ENCODE assay signal across 16 cellular contexts in the genomic region with DNA sequence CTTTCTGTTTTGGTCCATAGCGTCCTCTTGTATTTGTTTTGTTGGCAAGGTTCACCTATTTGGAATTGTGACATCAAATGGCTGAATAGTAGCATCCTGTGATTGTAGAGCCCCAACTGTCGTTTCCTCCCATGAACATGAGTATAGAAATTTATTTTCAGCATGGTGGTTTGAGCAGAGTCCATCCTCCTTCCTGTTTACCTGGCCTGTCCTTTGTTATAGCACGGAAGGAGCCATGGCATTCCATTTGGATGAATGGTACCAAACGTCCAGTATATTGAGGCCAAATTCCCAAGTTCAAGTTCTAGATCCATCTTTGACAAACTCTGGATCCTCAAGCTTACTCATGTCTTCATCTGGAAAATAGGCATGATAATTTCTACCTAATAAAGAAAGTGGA.
"Had no signal": no experiment of that assay in that cellular context is flagged by ENCODE, and none has a peak within 500 bp of the region (broad histone marks: within the 10 kb centered on the region; RNA-seq: fewer than 3 reads in every experiment).

No MANE protein-coding gene starts in this region.

- H3K27me3 Mint-ChIP-seq: naive B cell had no signal

- H3K9me3 ChIP-seq: lower lobe of right lung, neutrophil, upper lobe of right lung had no signal

- ATAC-seq: lower lobe of right lung; stimulated activated naive CD8-positive, alpha-beta T cell treated with anti-CD3 and anti-CD28 coated beads, Interleukin-15, Interleukin-2, amounts not matched to agents 100 U/mL and 50 U/mL, for 24 hours; upper lobe of right lung had no signal

- H3K4me3 ChIP-seq: dorsolateral prefrontal cortex, lower lobe of right lung, upper lobe of right lung had no signal

- H3K27me3 ChIP-seq: dorsolateral prefrontal cortex, neutrophil, upper lobe of right lung had no signal

- H3K27ac ChIP-seq: lower lobe of right lung, neutrophil, upper lobe of right lung had no signal

- H3K4me1 ChIP-seq: lower lobe of right lung, upper lobe of right lung had no signal

- H3K27ac Mint-ChIP-seq: naive B cell; progenitor cell of endocrine pancreas; T-helper 2 cell treated with Interferon-gamma antibody and Interleukin-4, amounts not matched to agents 5 μg/mL and 100 μg/mL, for 36 hours had no signal

- H3K4me3 Mint-ChIP-seq: naive B cell; T-helper 2 cell treated with Interferon-gamma antibody and Interleukin-4, amounts not matched to agents 5 μg/mL and 100 μg/mL, for 36 hours had no signal

- H3K36me3 Mint-ChIP-seq: naive B cell had no signal

- H3K9me3 Mint-ChIP-seq: naive B cell; T-helper 2 cell treated with Interferon-gamma antibody and Interleukin-4, amounts not matched to agents 5 μg/mL and 100 μg/mL, for 36 hours had no signal

- DNase-seq: activated CD4-positive, alpha-beta T cell treated with anti-CD3 and anti-CD28 coated beads, Interleukin-2, amount 50 U/mL, for 4 hours; activated CD4-positive, CD25-positive, alpha-beta regulatory T cell treated with anti-CD3 and anti-CD28 coated beads, Interleukin-2, amount 50 U/mL, for 72 hours; activated naive CD4-positive, alpha-beta T cell treated with anti-CD3 and anti-CD28 coated beads, Interleukin-2, amount 50 U/mL, for 16 hours; activated T-cell treated with anti-CD3 and anti-CD28 coated beads, Interleukin-2, amount 50 U/mL, for 1 hour; amniotic stem cell; dorsolateral prefrontal cortex; foreskin melanocyte; lower lobe of right lung; naive B cell; stimulated activated CD4-positive, alpha-beta T cell treated with anti-CD3 and anti-CD28 coated beads, Interleukin-2, amount 100 ng/mL, for 48 hours; stimulated activated CD8-positive, alpha-beta memory T cell treated with anti-CD3 and anti-CD28 coated beads, Interleukin-4, amount 100 ng/mL, for 48 hours; stimulated activated naive CD8-positive, alpha-beta T cell treated with anti-CD3 and anti-CD28 coated beads, Interleukin-15, Interleukin-2, amounts not matched to agents 100 U/mL and 50 U/mL, for 24 hours; upper lobe of right lung had no signal

- H3K36me3 ChIP-seq: lower lobe of right lung, neutrophil, upper lobe of right lung had no signal
